Comparison of ENCODE assay signal across 8 cellular contexts in genomic region chr13:106533101-106533939, GRCh38. TPM values are rescaled to one million over a fixed set of nuclear protein-coding genes. Genes with fewer than 3 reads are reported as not detected.
DNase-seq lines count a peak whose midpoint lies in the region; ATAC-seq and TF ChIP-seq lines count a peak whose summit lies in the region.

No MANE protein-coding gene starts in this region.

- no peaks in the 10 kb centered on the region for H3K27me3 ChIP-seq in sigmoid colon

- DNase-seq in DMS79 treated with DMSO at 0.1 percent for 48 hours (lab: John Stamatoyannopoulos, UW), result peak; percentile 81
- peak; percentile 42 for DNase-seq in KBM-7
- peak; percentile 65 for DNase-seq in SK-MEL-5 (ENCODE audit: low read depth, low spot score)
- no peak for DNase-seq in central memory CD8-positive, alpha-beta T cell (ENCODE audit: low spot score in 2 of 2)
- DNase-seq in immature natural killer cell, result peak in 2 of 3 donors; percentile 6 to 7
- DNase-seq in sigmoid colon, result peak; percentile 92

- no peaks in the 10 kb centered on the region for H3K36me3 ChIP-seq in sigmoid colon

- H3K36me3 Mint-ChIP-seq in central memory CD8-positive, alpha-beta T cell (ENCODE audit: insufficient read depth), result peaks cover 6% of the 10 kb centered on the region
- no peaks in the 10 kb centered on the region for H3K36me3 Mint-ChIP-seq in immature natural killer cell

- H3K9me3 Mint-ChIP-seq in central memory CD8-positive, alpha-beta T cell, result no peaks in the 10 kb centered on the region
- H3K9me3 Mint-ChIP-seq in immature natural killer cell, result no peaks in the 10 kb centered on the region

- intact Hi-C loops in sigmoid colon (cut with DNase I), result loop anchor here (5.0 to 10.0 kb wide), 3 partner anchors 189 to 1089 kb away; no protein-coding TSS in a partner anchor

- peaks cover 0 to 49% (median 34%) of the 10 kb centered on the region in 4 donors for H3K4me1 ChIP-seq in sigmoid colon

- peaks cover 19% of the 10 kb centered on the region for H3K4me1 Mint-ChIP-seq in central memory CD8-positive, alpha-beta T cell
- peaks cover 19 to 25% of the 10 kb centered on the region in 2 donors for H3K4me1 Mint-ChIP-seq in immature natural killer cell

- peak overlapping the region; percentile 89 for H3K4me3 Mint-ChIP-seq in central memory CD8-positive, alpha-beta T cell
- peak overlapping the region; percentile 66 to 82 (median 72) for H3K4me3 Mint-ChIP-seq in immature natural killer cell

- no peak for ATAC-seq in central memory CD8-positive, alpha-beta T cell (replicated peaks; ENCODE audit: extremely low read depth, poor library complexity, severe bottlenecking)
- ATAC-seq in HG03135 (IDR thresholded peaks at IDR 0.05; ENCODE audit: unreplicated experiment), result no peak
- ATAC-seq in GM21576 (IDR thresholded peaks at IDR 0.05; ENCODE audit: unreplicated experiment), result no peak

- peaks cover 61% of the 10 kb centered on the region for H3K27me3 Mint-ChIP-seq in central memory CD8-positive, alpha-beta T cell
- H3K27me3 Mint-ChIP-seq in immature natural killer cell (ENCODE audit: low read depth in 3 of 3), result peaks cover 21 to 32% (median 21%) of the 10 kb centered on the region in 3 donors

- peak in 1 of 4 experiments; percentile 68 for TF ChIP-seq CTCF in sigmoid colon (IDR thresholded peaks at IDR 0.05)

- TF ChIP-seq POLR2A in sigmoid colon (IDR thresholded peaks at IDR 0.05), result no peak

- peak overlapping the region; percentile 51 to 89 (median 82) for H3K4me3 ChIP-seq in sigmoid colon

- H3K27ac Mint-ChIP-seq in central memory CD8-positive, alpha-beta T cell (ENCODE audit: low read depth), result no peak overlapping the region
- H3K27ac Mint-ChIP-seq in immature natural killer cell, result no peak overlapping the region

- 2 to 6% methylated on average over 44 of the region's 44 CpGs for WGBS in sigmoid colon, 2 donors

- H3K9me3 ChIP-seq in sigmoid colon, result no peaks in the 10 kb centered on the region

- no peak for TF ChIP-seq EP300 in sigmoid colon (IDR thresholded peaks at IDR 0.05)

- in situ Hi-C loops in KBM-7 (cut with MboI; ENCODE audit: low pct_unique_long_range_greater_than_20kb, low sequenced_read_pairs), result no loop called here
- in situ Hi-C loops in SK-MEL-5 (cut with HindIII; ENCODE audit: low pct_unique_long_range_greater_than_20kb, low sequenced_read_pairs), result no loop called here

- peak overlapping the region; percentile 85 to 93 (median 89) for H3K27ac ChIP-seq in sigmoid colon

RNA-seq across cellular contexts. Expression of gene EFNB2, which starts 2.1 kb away (rescaled TPM):
- total RNA-seq in SK-MEL-5 (2014; rRNA removed; shearing (Covaris generic)), result 0.24 and 0.45 TPM in 2 replicates
- 0.57 and 0.95 TPM in 2 replicates for polyA plus RNA-seq in SK-MEL-5 (2015; cell fraction: cytosol; rRNA removed)
- 0.18 and 0.26 TPM in 2 replicates for polyA plus RNA-seq in SK-MEL-5 (2015; cell fraction: nucleus; rRNA removed)
- polyA plus RNA-seq in immature natural killer cell (under 1 TPM in 1 of 3 donors, not detected in 2; 0.17 TPM), sigmoid colon (10 to 100 TPM in 2 of 3 donors, 1 to 10 TPM in 1; 9.6 to 36.1 (median 13.4) TPM)
- 10 to 100 TPM in 3 of 4 donors, 1 to 10 TPM in 1; 7.2 to 15.0 (median 11.6) TPM for total RNA-seq in sigmoid colon

RNA-seq across cellular contexts. Expression of gene ARGLU1, which starts 34.6 kb away (rescaled TPM):
- total RNA-seq in SK-MEL-5 (2014; rRNA removed; shearing (Covaris generic)), result 36.8 and 38.7 TPM in 2 replicates
- polyA plus RNA-seq in SK-MEL-5 (2015; cell fraction: cytosol; rRNA removed), result 28.7 and 33.1 TPM in 2 replicates
- 1,127 and 1,164 TPM in 2 replicates for polyA plus RNA-seq in SK-MEL-5 (2015; cell fraction: nucleus; rRNA removed)
- 10 to 100 TPM; 27.0 to 56.7 (median 39.8) TPM for polyA plus RNA-seq in immature natural killer cell
- total RNA-seq in sigmoid colon, result 100 to 1,000 TPM in 2 of 4 donors, 10 to 100 TPM in 2; 88.1 to 196 (median 98.6) TPM
- polyA plus RNA-seq in sigmoid colon, result 10 to 100 TPM in 2 of 3 donors, 1 to 10 TPM in 1; 7.8 to 87.9 (median 59.2) TPM

Comparison
In these comparisons a context has a peak if more than half of its experiments do, and no peak if none do; other contexts are left out.
1. DNase-seq: peak in DMS79 treated with DMSO at 0.1 percent for 48 hours (single experiment), KBM-7 (single experiment), SK-MEL-5 (single experiment), immature natural killer cell (2 of 3) and sigmoid colon (single experiment); none in central memory CD8-positive, alpha-beta T cell (0 of 2).